Comparison of ENCODE assay signal across 15 cellular contexts in genomic region chr16:23122107-23122506, GRCh38. TPM values are rescaled to one million over a fixed set of nuclear protein-coding genes. Genes with fewer than 3 reads are reported as not detected.
DNase-seq lines count a peak whose midpoint lies in the region; ATAC-seq, FAIRE-seq and TF ChIP-seq lines count a peak whose summit lies in the region.
"Had no signal": no experiment of that assay in that cellular context is flagged by ENCODE, and none has a peak within 500 bp of the region (broad histone marks: within the 10 kb centered on the region; RNA-seq: fewer than 3 reads in every experiment).

No MANE protein-coding gene starts in this region.

- POLR2A ChIA-PET in GM12878 (lab: Charles Lee): no interaction called here
- POLR2A ChIA-PET in activated CD4-positive, alpha-beta memory T cell treated with anti-CD3 and anti-CD28 coated beads for 36 hours (lab: Charles Lee): no interaction called here

- no peak for ATAC-seq in GM12878
- ATAC-seq in SK-N-SH treated with all-trans-retinoic acid at 6 μM for 48 hours: no peak
- ATAC-seq: A549 had no signal

- no peaks in the 10 kb centered on the region for H3K36me3 Mint-ChIP-seq in activated CD4-positive, alpha-beta memory T cell treated with anti-CD3 and anti-CD28 coated beads for 36 hours
- H3K36me3 Mint-ChIP-seq: CD4-positive, alpha-beta memory T cell had no signal

- BruUV-seq in GM12878 (replicated peaks; lab: Mats Ljungman, UMichigan): no TSS peak

- H3K27me3 Mint-ChIP-seq in activated CD4-positive, alpha-beta memory T cell treated with anti-CD3 and anti-CD28 coated beads for 36 hours: no peaks in the 10 kb centered on the region
- H3K27me3 Mint-ChIP-seq: CD4-positive, alpha-beta memory T cell had no signal

- no peak overlapping the region for H3K27ac ChIP-seq in HUES48 (ENCODE audit: low read depth, low read length)
- H3K27ac ChIP-seq in GM12878 (ENCODE audit: control insufficient read depth, insufficient read depth): no peak overlapping the region
- H3K27ac ChIP-seq in rectal smooth muscle tissue (ENCODE audit: low read depth, low read length): peak overlapping the region; percentile 86
- H3K27ac ChIP-seq: C4-2B, GM23248 had no signal

- DNase-seq in GM12878 (ENCODE audit: low read depth, low spot score): no peak
- no peak for DNase-seq in inferior parietal cortex (ENCODE audit: extremely low spot score)
- no peak for DNase-seq in activated CD4-positive, alpha-beta memory T cell treated with anti-CD3 and anti-CD28 coated beads for 36 hours
- DNase-seq: BE2C; CD4-positive, alpha-beta memory T cell; DMS79; GM23248; H7 had no signal

- RAD21 ChIA-PET in GM12878 (lab: Charles Lee; ENCODE audit: unreplicated experiment): no interaction called here

- WGBS in GM12878 (ENCODE audit: insufficient coverage, insufficient replicate concordance, low lambda C conversion rate, missing lambda C conversion rate): 84% methylated on average over 5 of the region's 5 CpGs

- H4K20me1 ChIP-seq in GM12878 (ENCODE audit: control insufficient read depth, insufficient read depth): no peaks in the 10 kb centered on the region

- no peak overlapping the region for H3K4me3 Mint-ChIP-seq in activated CD4-positive, alpha-beta memory T cell treated with anti-CD3 and anti-CD28 coated beads for 36 hours
- H3K4me3 Mint-ChIP-seq: CD4-positive, alpha-beta memory T cell had no signal

- no peak for TF ChIP-seq RAD21 in GM12878 (IDR thresholded peaks at IDR 0.05; ENCODE audit: insufficient read depth, low read depth, low read length)

- H3K9ac ChIP-seq in HUES48 (ENCODE audit: low read depth, low read length) (no peak overlapping the region), GM12878 (ENCODE audit: control insufficient read depth, insufficient read depth, low read length) (no peak overlapping the region), rectal smooth muscle tissue (ENCODE audit: low read length) (no peak overlapping the region)

- FAIRE-seq in GM12878 (lab: Jason Lieb, UNC): peak; percentile 7
- FAIRE-seq: A549, GM12891, HTR-8/SVneo had no signal

- no peak overlapping the region for H3K27ac Mint-ChIP-seq in activated CD4-positive, alpha-beta memory T cell treated with anti-CD3 and anti-CD28 coated beads for 36 hours
- H3K27ac Mint-ChIP-seq: CD4-positive, alpha-beta memory T cell had no signal

- in situ Hi-C loops in GM12878 (cut with MboI): no loop called here

- no peak for TF ChIP-seq POLR2A in GM12878 (IDR thresholded peaks at IDR 0.05; ENCODE audit: low read depth, low read length)

- H3K4me1 ChIP-seq in HUES48 (ENCODE audit: control insufficient read depth, insufficient read depth, low read length) (peaks cover 44% of the 10 kb centered on the region), GM12878 (ENCODE audit: control insufficient read depth, insufficient read depth, low read length) (no peaks in the 10 kb centered on the region), rectal smooth muscle tissue (ENCODE audit: control insufficient read depth, insufficient read depth, low read length) (peaks cover 44% of the 10 kb centered on the region)
- H3K4me1 ChIP-seq: BE2C had no signal

- TF ChIP-seq EP300 in GM12878 (IDR thresholded peaks at IDR 0.05; ENCODE audit: borderline replicate concordance in 1 of 2, control insufficient read depth in 1 of 2, low read depth in 2 of 2, low read length in 2 of 2): no peak

- H3K27me3 ChIP-seq in HUES48 (ENCODE audit: control insufficient read depth, insufficient read depth, low read length): no peaks in the 10 kb centered on the region
- H3K27me3 ChIP-seq in GM12878 (replicated peaks in 1 of 2; ENCODE audit: control insufficient read depth in 2 of 2, insufficient read depth in 2 of 2, low read length in 1 of 2): no peaks in the 10 kb centered on the region
- H3K27me3 ChIP-seq in rectal smooth muscle tissue (ENCODE audit: control insufficient read depth, insufficient read depth, low read length): no peaks in the 10 kb centered on the region
- H3K27me3 ChIP-seq: BE2C had no signal

- intact Hi-C loops in GM12878 (cut with micrococcal nuclease; ENCODE audit: unreplicated experiment): no loop called here
- intact Hi-C loops in activated CD4-positive, alpha-beta memory T cell treated with anti-CD3 and anti-CD28 coated beads for 36 hours (cut with micrococcal nuclease): no loop called here

- SMC1A ChIA-PET in GM12878 (lab: Charles Lee; ENCODE audit: uncharacterized antibody, unreplicated experiment): interaction anchor here (1.0 kb wide), 1 partner anchor 11 kb away, joined by 3 read pairs; no protein-coding TSS in a partner anchor

- no peak for TF ChIP-seq CTCF in GM12878 (IDR thresholded peaks at IDR 0.05 in 2 of 3, conservative IDR thresholded peaks at IDR 0.05 in 1 of 3; ENCODE audit: control insufficient read depth in 2 of 3, extremely low read depth in 1 of 3, insufficient read depth in 1 of 3, low read depth in 3 of 3, low read length in 3 of 3)

- peak overlapping the region; percentile 1; the same call in 1 of the 2 replicates for H3K4me3 ChIP-seq in HUES48 (ENCODE audit: low read depth, low read length)
- no peak overlapping the region for H3K4me3 ChIP-seq in GM12878
- no peak overlapping the region for H3K4me3 ChIP-seq in rectal smooth muscle tissue (ENCODE audit: low read length)
- H3K4me3 ChIP-seq: A549, GM23248 had no signal

- H3K9me3 ChIP-seq in HUES48 (ENCODE audit: control insufficient read depth, insufficient read depth, low read length): no peaks in the 10 kb centered on the region
- H3K9me3 ChIP-seq in GM12878 (replicated peaks; ENCODE audit: control insufficient read depth, insufficient read depth, low read length): no peaks in the 10 kb centered on the region
- H3K9me3 ChIP-seq: A549, BE2C had no signal

- H2AFZ ChIP-seq in GM12878 (ENCODE audit: control insufficient read depth, low read depth, low read length): no peak overlapping the region
- H2AFZ ChIP-seq: GM23248 had no signal

- CTCF ChIA-PET in GM12878 (lab: Yijun Ruan, JAX): no interaction called here
- CTCF ChIA-PET in activated CD4-positive, alpha-beta memory T cell treated with anti-CD3 and anti-CD28 coated beads for 36 hours (lab: Charles Lee): no interaction called here

- no peaks in the 10 kb centered on the region for H3K36me3 ChIP-seq in HUES48 (ENCODE audit: control insufficient read depth, insufficient read depth, low read length)
- no peaks in the 10 kb centered on the region for H3K36me3 ChIP-seq in GM12878 (ENCODE audit: control insufficient read depth in 2 of 2, insufficient read depth in 2 of 2, low read length in 1 of 2)
- H3K36me3 ChIP-seq in rectal smooth muscle tissue (ENCODE audit: control insufficient read depth, insufficient read depth, low read length): no peaks in the 10 kb centered on the region
- H3K36me3 ChIP-seq: BE2C had no signal

- H3K79me2 ChIP-seq in GM12878 (ENCODE audit: control insufficient read depth, insufficient read depth, low read length): no peaks in the 10 kb centered on the region

- peaks cover 16% of the 10 kb centered on the region for H3K4me1 Mint-ChIP-seq in activated CD4-positive, alpha-beta memory T cell treated with anti-CD3 and anti-CD28 coated beads for 36 hours (ENCODE audit: low read depth)

- H3K4me2 ChIP-seq in GM12878 (ENCODE audit: control insufficient read depth, insufficient read depth): no peak overlapping the region

- no peaks in the 10 kb centered on the region for H3K9me3 Mint-ChIP-seq in activated CD4-positive, alpha-beta memory T cell treated with anti-CD3 and anti-CD28 coated beads for 36 hours
- H3K9me3 Mint-ChIP-seq: CD4-positive, alpha-beta memory T cell had no signal

TF ChIP-seq in GM12878, 131 proteins besides CTCF, POLR2A, EP300 and RAD21 (continues in another document):
- TF ChIP-seq GABPA (IDR thresholded peaks at IDR 0.05; ENCODE audit: low read depth): no peak
- no peak for TF ChIP-seq JUNB (IDR thresholded peaks at IDR 0.05)
- TF ChIP-seq ZNF384 (IDR thresholded peaks at IDR 0.05; ENCODE audit: borderline replicate concordance, low read depth, low read length): no peak
- TF ChIP-seq ZNF217 (IDR thresholded peaks at IDR 0.05): no peak

TF ChIP-seq in SK-N-SH treated with all-trans-retinoic acid at 6 μM for 48 hours, 23 proteins besides CTCF, POLR2A, EP300 and RAD21 (continues in another document):
- TF ChIP-seq TOX (CRISPR knock-in tag; IDR thresholded peaks at IDR 0.05; ENCODE audit: borderline replicate concordance) (no peak), ZNF565 (CRISPR knock-in tag; conservative IDR thresholded peaks at IDR 0.05; ENCODE audit: low read depth) (no peak), ZFP30 (CRISPR knock-in tag; IDR thresholded peaks at IDR 0.05) (no peak), POU6F1 (CRISPR knock-in tag; IDR thresholded peaks at IDR 0.05; ENCODE audit: borderline replicate concordance, low read depth) (no peak), CSDC2 (CRISPR knock-in tag; IDR thresholded peaks at IDR 0.05) (no peak)

RNA-seq across cellular contexts. Expression of gene USP31, which starts 27.1 kb away (rescaled TPM):
- total RNA-seq in GM12878 (2013; cell fraction: nucleolus; rRNA removed): 21.2 and 23.5 TPM in 2 replicates
- total RNA-seq in GM12878 (2014; rRNA removed) (3.1 and 3.3 TPM in 2 replicates), GM12878 (2014; rRNA removed; fragmentation: Illumina TruSeq; extraction: Trizol) (3.8 and 4.1 TPM in 2 replicates), GM12878 (2021) (5.3 and 6.5 TPM in 2 replicates)
- polyA plus RNA-seq in GM12878 (2011; ENCODE audit: low read depth): 1.0 TPM
- polyA plus RNA-seq in GM12878 (2011; rRNA removed) (5.2 and 5.5 TPM in 2 replicates), GM12878 (2014; fragmentation: Illumina TruSeq; extraction: Trizol) (3.1 and 3.3 TPM in 2 replicates), GM12878 (2014; fragmentation: Nextera tagmentation; extraction: Ambion mirVana) (1 to 10 TPM; 1.4 to 1.7 TPM), GM12878 (2014; rRNA removed) (3.8 and 4.1 TPM in 2 replicates), GM12878 (2016; fragmentation: Nextera tagmentation; extraction: Ambion mirVana) (1 to 10 TPM in 1 of 2 experiments, under 1 TPM in 1; 0.87 to 1.1 TPM)
- 4.2 and 5.2 TPM in 2 replicates for polyA plus RNA-seq in GM12878 (2011; cell fraction: cytosol; rRNA removed)
- 12.0 and 13.0 TPM in 2 replicates for polyA plus RNA-seq in GM12878 (2011; cell fraction: nucleus; rRNA removed)
- 1.2 TPM in 2 replicates for polyA plus RNA-seq in GM12878 (2012)
- 15.7 and 16.5 TPM in 2 replicates for polyA minus RNA-seq in GM12878 (2011; rRNA and poly(A)+ RNA removed)
- polyA minus RNA-seq in GM12878 (2011; cell fraction: cytosol; rRNA and poly(A)+ RNA removed): 2.5 and 3.6 TPM in 2 replicates
- polyA minus RNA-seq in GM12878 (2011; cell fraction: nucleus; rRNA and poly(A)+ RNA removed): 11.8 and 20.7 TPM in 2 replicates
- 1 to 10 TPM; 5.4 to 5.7 TPM for total RNA-seq in activated CD4-positive, alpha-beta memory T cell treated with anti-CD3 and anti-CD28 coated beads for 36 hours
